In the genomic region with DNA sequence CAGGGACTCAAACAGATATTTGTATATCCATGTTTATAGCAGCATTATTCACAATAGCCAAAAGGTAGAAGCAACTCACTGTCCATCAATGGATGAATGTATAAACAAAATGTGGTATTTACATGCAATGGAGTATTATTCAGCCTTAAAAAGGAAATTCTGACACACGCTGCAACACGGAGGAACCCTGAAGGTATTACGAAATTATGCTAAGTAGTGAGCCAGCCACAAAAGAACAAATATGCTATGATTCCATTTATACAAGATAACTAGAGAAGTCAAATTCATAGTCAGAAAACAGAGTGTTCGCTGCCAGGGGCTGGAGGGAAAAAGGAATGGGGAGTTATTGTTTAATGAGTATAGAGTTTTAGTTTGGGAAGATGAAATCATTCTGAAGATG, we compare ENCODE assay signal across 21 cellular contexts.
"Had no signal": no experiment of that assay in that cellular context is flagged by ENCODE, and none has a peak within 500 bp of the region (broad histone marks: within the 10 kb centered on the region; RNA-seq: fewer than 3 reads in every experiment).

No MANE protein-coding gene starts in this region.

- DNase-seq: activated CD4-positive, alpha-beta T cell treated with anti-CD3 and anti-CD28 coated beads, Interleukin-2, amount 10 ng/mL, durations not matched to agents 24 days and 14 days; activated CD8-positive, alpha-beta T cell treated with anti-CD3 and anti-CD28 coated beads, Interleukin-2, amount 10 ng/mL, durations not matched to agents 7 days and 5 days; activated T-cell treated with anti-CD3 and anti-CD28 coated beads, Interleukin-2, amount 50 U/mL, for 1 hour; amniotic stem cell; cerebellar nuclear complex; glutamatergic neuron; occipital lobe; posterior cingulate gyrus; stimulated activated CD4-positive, alpha-beta T cell treated with anti-CD3 and anti-CD28 coated beads, Interleukin-2, amount 100 ng/mL, for 48 hours; stimulated activated CD8-positive, alpha-beta memory T cell treated with anti-CD3 and anti-CD28 coated beads, Interleukin-4, amount 100 ng/mL, for 48 hours; stimulated activated naive B cell treated with anti-CD40 and anti-IgM and Interleukin-4, amounts not matched to agents 10 μg/mL and 1 μg/mL and 100 μg/mL, for 72 hours; SW 1271; T-helper 17 cell; transverse colon; uterus had no signal

- H3K79me2 ChIP-seq: hepatocyte had no signal

- H3K27me3 Mint-ChIP-seq: activated CD4-positive, alpha-beta T cell treated with anti-CD3 and anti-CD28 coated beads, Interleukin-2, amount 10 ng/mL, durations not matched to agents 24 days and 14 days; activated naive CD8-positive, alpha-beta T cell; stimulated activated naive B cell treated with anti-CD40 and anti-IgM and Interleukin-4, amounts not matched to agents 10 μg/mL and 1 μg/mL and 100 μg/mL, for 72 hours; T-helper 17 cell had no signal

- ATAC-seq: activated CD8-positive, alpha-beta T cell treated with anti-CD3 and anti-CD28 coated beads, Interleukin-2, amount 10 ng/mL, durations not matched to agents 7 days and 5 days; sciatic nerve; stimulated activated naive B cell treated with anti-CD40 and anti-IgM and Interleukin-4, amounts not matched to agents 10 μg/mL and 1 μg/mL and 100 μg/mL, for 72 hours; T-helper 17 cell had no signal

- H3K4me2 ChIP-seq: hepatocyte, smooth muscle cell had no signal

- H3K27ac Mint-ChIP-seq: activated CD4-positive, alpha-beta T cell treated with anti-CD3 and anti-CD28 coated beads, Interleukin-2, amount 10 ng/mL, durations not matched to agents 24 days and 14 days; activated CD8-positive, alpha-beta T cell treated with anti-CD3 and anti-CD28 coated beads, Interleukin-2, amount 10 ng/mL, durations not matched to agents 7 days and 5 days; activated naive CD8-positive, alpha-beta T cell; stimulated activated naive B cell treated with anti-CD40 and anti-IgM and Interleukin-4, amounts not matched to agents 10 μg/mL and 1 μg/mL and 100 μg/mL, for 72 hours; T-helper 17 cell had no signal

- H2AFZ ChIP-seq: hepatocyte had no signal

- H3K27ac ChIP-seq: hepatocyte, transverse colon, uterus had no signal

- H3K4me1 ChIP-seq: transverse colon, uterus had no signal

- H3K4me1 Mint-ChIP-seq: activated CD4-positive, alpha-beta T cell treated with anti-CD3 and anti-CD28 coated beads, Interleukin-2, amount 10 ng/mL, durations not matched to agents 24 days and 14 days; stimulated activated naive B cell treated with anti-CD40 and anti-IgM and Interleukin-4, amounts not matched to agents 10 μg/mL and 1 μg/mL and 100 μg/mL, for 72 hours; T-helper 17 cell had no signal

- H3K4me3 Mint-ChIP-seq: activated CD4-positive, alpha-beta T cell treated with anti-CD3 and anti-CD28 coated beads, Interleukin-2, amount 10 ng/mL, durations not matched to agents 24 days and 14 days; activated CD8-positive, alpha-beta T cell treated with anti-CD3 and anti-CD28 coated beads, Interleukin-2, amount 10 ng/mL, durations not matched to agents 7 days and 5 days; activated naive CD8-positive, alpha-beta T cell; stimulated activated naive B cell treated with anti-CD40 and anti-IgM and Interleukin-4, amounts not matched to agents 10 μg/mL and 1 μg/mL and 100 μg/mL, for 72 hours; T-helper 17 cell had no signal

- H3K4me3 ChIP-seq: hepatocyte, smooth muscle cell, transverse colon, uterus had no signal

- H3K36me3 ChIP-seq: uterus had no signal

- H3K9me3 Mint-ChIP-seq: activated CD4-positive, alpha-beta T cell treated with anti-CD3 and anti-CD28 coated beads, Interleukin-2, amount 10 ng/mL, durations not matched to agents 24 days and 14 days; stimulated activated naive B cell treated with anti-CD40 and anti-IgM and Interleukin-4, amounts not matched to agents 10 μg/mL and 1 μg/mL and 100 μg/mL, for 72 hours had no signal

- H3K9me3 ChIP-seq: transverse colon, uterus had no signal

- H3K27me3 ChIP-seq: hepatocyte, transverse colon, uterus had no signal

- FAIRE-seq: bronchial epithelial cell, frontal cortex had no signal
